Comparison of ENCODE assay signal across 8 cellular contexts in genomic region chr10:35090162-35090954, GRCh38. TPM values are rescaled to one million over a fixed set of nuclear protein-coding genes. Genes with fewer than 3 reads are reported as not detected.
DNase-seq lines count a peak whose midpoint lies in the region; ATAC-seq and FAIRE-seq lines count a peak whose summit lies in the region.

Gene CUL2, minus strand, starts transcription at chr10:35090341. Its CDS starts 19,024 bp downstream, at chr10:35071317.

- peak within 1 kb of the TSS; percentile 84 for H3K4ac ChIP-seq in mesendoderm (ENCODE audit: low read depth, low read length)

- no CpG with 5 or more reads among the region's 59 CpGs for WGBS in mesendoderm (ENCODE audit: extremely low coverage, insufficient coverage, low lambda C conversion rate)

- H3K27me3 Mint-ChIP-seq in activated CD8-positive, alpha-beta memory T cell treated with anti-CD3 and anti-CD28 coated beads, Interleukin-2, amount 10 ng/mL, durations not matched to agents 7 days and 5 days, result no peaks in the 10 kb centered on the region

- peaks cover 8% of the 10 kb centered on the region for H3K79me1 ChIP-seq in mesendoderm (ENCODE audit: low read length)

- peak within 1 kb of the TSS; percentile 96 for H3K27ac Mint-ChIP-seq in activated CD8-positive, alpha-beta memory T cell treated with anti-CD3 and anti-CD28 coated beads, Interleukin-2, amount 10 ng/mL, durations not matched to agents 7 days and 5 days

- H3K4me3 ChIP-seq in endocrine pancreas (ENCODE audit: control insufficient read depth, insufficient read depth, low read length) (peak within 1 kb of the TSS; percentile 95), mesendoderm (ENCODE audit: low read length) (peak within 1 kb of the TSS; percentile 52)

- peak; percentile 92 for ATAC-seq in GM21381 (IDR thresholded peaks at IDR 0.05; ENCODE audit: unreplicated experiment)
- peak; percentile 97 for ATAC-seq in activated CD8-positive, alpha-beta memory T cell treated with anti-CD3 and anti-CD28 coated beads, Interleukin-2, amount 10 ng/mL, durations not matched to agents 7 days and 5 days

- H3K4me1 ChIP-seq in endocrine pancreas (ENCODE audit: control insufficient read depth, insufficient read depth, low read length), result peaks cover 7% of the 10 kb centered on the region
- no peaks in the 10 kb centered on the region for H3K4me1 ChIP-seq in mesendoderm (ENCODE audit: control insufficient read depth, low read depth, low read length)

- FAIRE-seq in HTR-8/SVneo (lab: Jason Lieb, UNC), result peak; percentile 98

- H3K27ac ChIP-seq in mesendoderm (ENCODE audit: low read depth, low read length), result peak within 1 kb of the TSS; percentile 94

- H3K9ac ChIP-seq in endocrine pancreas (ENCODE audit: control insufficient read depth, insufficient read depth, low read length) (peak within 1 kb of the TSS; percentile 74), mesendoderm (ENCODE audit: low read length) (peak within 1 kb of the TSS; percentile 91)

- DNase-seq in COR-L47 (lab: John Stamatoyannopoulos, UW) (peak; percentile 69), HTR-8/SVneo (ENCODE audit: insufficient read length, low spot score) (peak; percentile 94), NOMO-1 treated with DMSO at 0.1 percent for 48 hours (lab: John Stamatoyannopoulos, UW; ENCODE audit: unreplicated experiment) (peak; percentile 79), mesendoderm (peak; percentile 97)
- peak; percentile 93 for DNase-seq in activated CD8-positive, alpha-beta memory T cell treated with anti-CD3 and anti-CD28 coated beads, Interleukin-2, amount 10 ng/mL, durations not matched to agents 7 days and 5 days
- peak; percentile 88 for DNase-seq in stimulated activated CD8-positive, alpha-beta memory T cell treated with anti-CD3 and anti-CD28 coated beads, Interleukin-12 subunit alpha, Interleukin-12 subunit beta, amount 100 ng/mL, for 4 hours (ENCODE audit: low read depth)

- CTCF ChIA-PET in activated CD8-positive, alpha-beta memory T cell treated with anti-CD3 and anti-CD28 coated beads, Interleukin-2, amount 10 ng/mL, durations not matched to agents 7 days and 5 days (lab: Charles Lee), result interaction anchor here (0.9 to 2.3 kb wide), 7 partner anchors 9 to 105 kb away, joined by 3 to 9 read pairs (median 4); no protein-coding TSS in a partner anchor

- H3K36me3 ChIP-seq in endocrine pancreas (ENCODE audit: control insufficient read depth, insufficient read depth, low read length), result no peaks in the 10 kb centered on the region
- no peaks in the 10 kb centered on the region for H3K36me3 ChIP-seq in mesendoderm (ENCODE audit: control insufficient read depth, insufficient read depth, low read length)

- H4K8ac ChIP-seq in mesendoderm (ENCODE audit: low read depth, low read length), result peak within 1 kb of the TSS; percentile 57

- peak within 1 kb of the TSS; percentile 67 for H2BK5ac ChIP-seq in mesendoderm (ENCODE audit: low read length)

- H3K27me3 ChIP-seq in endocrine pancreas (ENCODE audit: control insufficient read depth, insufficient read depth, low read length) (no peaks in the 10 kb centered on the region), mesendoderm (ENCODE audit: insufficient read depth, low read length, poor library complexity) (no peaks in the 10 kb centered on the region)

- peak within 1 kb of the TSS; percentile 98 for H4K5ac ChIP-seq in mesendoderm (ENCODE audit: low read length)

- H3K4me3 Mint-ChIP-seq in activated CD8-positive, alpha-beta memory T cell treated with anti-CD3 and anti-CD28 coated beads, Interleukin-2, amount 10 ng/mL, durations not matched to agents 7 days and 5 days, result peak within 1 kb of the TSS; percentile 87

- H3K56ac ChIP-seq in mesendoderm (ENCODE audit: low read length), result peak within 1 kb of the TSS; percentile 98

- H3K79me2 ChIP-seq in mesendoderm (ENCODE audit: control insufficient read depth, insufficient read depth, low read length), result peaks cover 25% of the 10 kb centered on the region

- H3K4me2 ChIP-seq in mesendoderm (ENCODE audit: low read length), result peak within 1 kb of the TSS; percentile 99

- H3K36me3 Mint-ChIP-seq in activated CD8-positive, alpha-beta memory T cell treated with anti-CD3 and anti-CD28 coated beads, Interleukin-2, amount 10 ng/mL, durations not matched to agents 7 days and 5 days, result peaks cover 14% of the 10 kb centered on the region

- no peak within 1 kb of the TSS for H3K23ac ChIP-seq in mesendoderm (ENCODE audit: low read length)

- H2AK5ac ChIP-seq in mesendoderm (ENCODE audit: low read length), result no peak within 1 kb of the TSS

- peak within 1 kb of the TSS; percentile 99 for H3K18ac ChIP-seq in mesendoderm (ENCODE audit: low read length)

- peaks cover 38% of the 10 kb centered on the region for H3K4me1 Mint-ChIP-seq in activated CD8-positive, alpha-beta memory T cell treated with anti-CD3 and anti-CD28 coated beads, Interleukin-2, amount 10 ng/mL, durations not matched to agents 7 days and 5 days

- no peaks in the 10 kb centered on the region for H3K9me3 ChIP-seq in endocrine pancreas (ENCODE audit: control insufficient read depth, low read length)

- H2BK120ac ChIP-seq in mesendoderm (ENCODE audit: low read depth, low read length), result no peak within 1 kb of the TSS

- H3K9me3 Mint-ChIP-seq in activated CD8-positive, alpha-beta memory T cell treated with anti-CD3 and anti-CD28 coated beads, Interleukin-2, amount 10 ng/mL, durations not matched to agents 7 days and 5 days (ENCODE audit: low read depth), result no peaks in the 10 kb centered on the region

- H2BK15ac ChIP-seq in mesendoderm (replicated peaks; ENCODE audit: low read depth), result no peak within 1 kb of the TSS

RNA-seq across cellular contexts. Expression of gene CUL2, which starts in this region (rescaled TPM):
- total RNA-seq in activated CD8-positive, alpha-beta memory T cell treated with anti-CD3 and anti-CD28 coated beads, Interleukin-2, amount 10 ng/mL, durations not matched to agents 7 days and 5 days, result 10 to 100 TPM; 37.4 to 44.5 TPM
- polyA plus RNA-seq in mesendoderm (2013, experiment 1 of 2), result 25.5 TPM
- 25.0 TPM for polyA plus RNA-seq in mesendoderm (2013, experiment 2 of 2)

Comparison
In these comparisons a context has a peak if more than half of its experiments do, and no peak if none do; other contexts are left out.
1. Peak in every context shown above with its lines: DNase-seq, ATAC-seq, H3K4me3 ChIP-seq and H3K27ac ChIP-seq.